In the genomic region with DNA sequence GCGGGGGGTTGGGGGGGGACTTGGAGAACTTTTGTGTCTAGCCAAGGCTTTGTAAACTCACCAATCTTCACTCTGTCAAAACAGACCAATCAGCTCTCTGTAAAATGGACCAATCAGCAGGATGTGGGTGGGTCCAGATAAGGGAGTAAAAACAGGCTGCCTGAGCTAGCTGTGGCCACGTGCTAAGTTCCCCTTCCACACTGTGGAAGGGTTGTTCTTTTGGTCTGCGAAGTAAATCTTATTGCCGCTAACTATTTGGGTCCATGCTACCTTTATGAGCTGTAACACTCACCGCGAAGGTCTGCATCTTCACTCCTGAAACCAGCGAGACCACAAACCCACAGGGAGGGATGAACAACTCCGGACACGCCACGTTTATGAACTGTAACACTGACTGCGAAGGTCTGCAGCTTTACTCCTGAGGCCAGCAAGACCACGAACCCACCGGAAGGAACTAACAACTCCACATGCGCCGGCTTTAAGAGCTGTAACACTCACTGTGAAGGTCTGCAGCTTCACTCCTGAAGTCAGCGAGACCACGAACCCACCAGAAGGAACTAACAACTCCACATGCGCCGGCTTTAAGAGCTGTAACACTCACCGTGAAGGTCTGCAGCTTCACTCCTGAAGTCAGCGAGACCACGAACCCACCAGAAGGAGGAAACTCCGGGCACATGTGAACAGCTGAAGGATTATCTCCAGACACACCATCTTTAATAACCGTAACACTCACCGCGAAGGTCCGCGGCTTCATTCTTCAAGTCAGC, we compare ENCODE assay signal across 8 cellular contexts.
DNase-seq lines count a peak whose midpoint lies in the region; ATAC-seq lines count a peak whose summit lies in the region.
"Not testable (repeated sequence)": the region's sequence is repeated elsewhere in the genome, so short reads cannot be mapped to it uniquely, and the experiment has no call there.

No MANE protein-coding gene starts in this region.

- not testable (repeated sequence) for DNase-seq in activated T-cell treated with anti-CD3 and anti-CD28 coated beads, Interleukin-2, amount 50 U/mL, for 4 hours; naive B cell
- peak; percentile 34 for DNase-seq in stimulated activated naive CD8-positive, alpha-beta T cell treated with anti-CD3 and anti-CD28 coated beads, Interleukin-15, Interleukin-2, amounts not matched to agents 100 U/mL and 50 U/mL, for 24 hours

- H3K9me3 Mint-ChIP-seq in T-helper 1 cell treated with Interleukin-12 subunit alpha and Interleukin-12 subunit beta and Interleukin-4 antibody, amounts not matched to agents 30 μg/mL and 1 μg/mL, for 36 hours; activated T-cell treated with anti-CD3 and anti-CD28 coated beads, Interleukin-2, amount 50 U/mL, for 4 hours: not testable (repeated sequence)
- peaks cover 0 to 20% (median 4%) of the 10 kb centered on the region in 7 donors for H3K9me3 Mint-ChIP-seq in naive B cell

- ATAC-seq in GM18498 (IDR thresholded peaks at IDR 0.05; ENCODE audit: unreplicated experiment) (peak; percentile 89), GM19452 (IDR thresholded peaks at IDR 0.05; ENCODE audit: unreplicated experiment) (peak; percentile 91), HG02763 (IDR thresholded peaks at IDR 0.05; ENCODE audit: unreplicated experiment) (peak; percentile 75), HG03442 (IDR thresholded peaks at IDR 0.05; ENCODE audit: unreplicated experiment) (peak; percentile 90)
- ATAC-seq in activated T-cell treated with anti-CD3 and anti-CD28 coated beads, Interleukin-2, amount 50 U/mL, for 4 hours = peak; percentile 64
- ATAC-seq in naive B cell (ENCODE audit: low read depth in 2 of 2) = not testable (repeated sequence)
- peak; percentile 66 for ATAC-seq in stimulated activated naive CD8-positive, alpha-beta T cell treated with anti-CD3 and anti-CD28 coated beads, Interleukin-15, Interleukin-2, amounts not matched to agents 100 U/mL and 50 U/mL, for 24 hours

- H3K4me3 Mint-ChIP-seq in T-helper 1 cell treated with Interleukin-12 subunit alpha and Interleukin-12 subunit beta and Interleukin-4 antibody, amounts not matched to agents 30 μg/mL and 1 μg/mL, for 36 hours = peak overlapping the region; percentile 64
- H3K4me3 Mint-ChIP-seq in activated T-cell treated with anti-CD3 and anti-CD28 coated beads, Interleukin-2, amount 50 U/mL, for 4 hours = peak overlapping the region; percentile 75
- H3K4me3 Mint-ChIP-seq in naive B cell = peak overlapping the region in 7 of 8 donors; percentile 5 to 86 (median 76)

- peak overlapping the region; percentile 2 for H3K27ac Mint-ChIP-seq in T-helper 1 cell treated with Interleukin-12 subunit alpha and Interleukin-12 subunit beta and Interleukin-4 antibody, amounts not matched to agents 30 μg/mL and 1 μg/mL, for 36 hours
- not testable (repeated sequence) for H3K27ac Mint-ChIP-seq in naive B cell

- peaks cover 12% of the 10 kb centered on the region for H3K4me1 Mint-ChIP-seq in T-helper 1 cell treated with Interleukin-12 subunit alpha and Interleukin-12 subunit beta and Interleukin-4 antibody, amounts not matched to agents 30 μg/mL and 1 μg/mL, for 36 hours (ENCODE audit: low read depth)
- H3K4me1 Mint-ChIP-seq in activated T-cell treated with anti-CD3 and anti-CD28 coated beads, Interleukin-2, amount 50 U/mL, for 4 hours (ENCODE audit: low read depth) = peaks cover 18% of the 10 kb centered on the region
- peaks cover 6 to 18% (median 11%) of the 10 kb centered on the region in 3 donors for H3K4me1 Mint-ChIP-seq in naive B cell

- H3K36me3 Mint-ChIP-seq in T-helper 1 cell treated with Interleukin-12 subunit alpha and Interleukin-12 subunit beta and Interleukin-4 antibody, amounts not matched to agents 30 μg/mL and 1 μg/mL, for 36 hours (ENCODE audit: low read depth); activated T-cell treated with anti-CD3 and anti-CD28 coated beads, Interleukin-2, amount 50 U/mL, for 4 hours (ENCODE audit: insufficient read depth); naive B cell: not testable (repeated sequence)

- peaks cover 32% of the 10 kb centered on the region for H3K27me3 Mint-ChIP-seq in T-helper 1 cell treated with Interleukin-12 subunit alpha and Interleukin-12 subunit beta and Interleukin-4 antibody, amounts not matched to agents 30 μg/mL and 1 μg/mL, for 36 hours (ENCODE audit: low read depth)
- H3K27me3 Mint-ChIP-seq in activated T-cell treated with anti-CD3 and anti-CD28 coated beads, Interleukin-2, amount 50 U/mL, for 4 hours (ENCODE audit: low read depth) = peaks cover 34% of the 10 kb centered on the region
- H3K27me3 Mint-ChIP-seq in naive B cell = peaks cover 35 to 43% (median 39%) of the 10 kb centered on the region in 3 donors
